In the genomic region with DNA sequence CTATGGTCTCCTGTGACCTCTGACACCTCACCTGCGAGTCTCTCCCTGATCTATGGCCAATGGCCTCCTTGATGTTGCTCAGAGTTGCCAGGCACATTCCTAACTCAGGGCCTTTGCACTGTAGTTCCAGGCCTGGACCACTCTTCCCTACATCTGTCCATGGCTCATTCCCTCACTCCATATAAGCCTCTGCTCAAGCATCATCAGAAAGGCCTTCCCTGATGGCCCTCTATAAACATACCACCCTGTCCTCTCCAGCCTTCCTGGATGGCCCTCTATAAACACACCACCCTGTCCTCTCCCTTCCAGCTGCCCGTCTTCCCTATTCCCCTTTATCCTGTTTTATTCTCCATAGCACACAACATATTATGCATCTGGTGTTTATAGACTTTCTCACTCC, we compare ENCODE assay signal across 19 cellular contexts.
A peak's percentile ranks its signal among the peaks of the same experiment; 100 is the strongest.
DNase-seq lines count a peak whose midpoint lies in the region; ATAC-seq and TF ChIP-seq lines count a peak whose summit lies in the region.
"Had no signal": no experiment of that assay in that cellular context is flagged by ENCODE, and none has a peak within 500 bp of the region (broad histone marks: within the 10 kb centered on the region; RNA-seq: fewer than 3 reads in every experiment).

No MANE protein-coding gene starts in this region.

- H3K4me1 ChIP-seq in CD4-positive, alpha-beta memory T cell (ENCODE audit: insufficient read depth, low read length), result peaks cover 16% of the 10 kb centered on the region

- no peak for DNase-seq in activated naive CD4-positive, alpha-beta T cell treated with anti-CD3 and anti-CD28 coated beads, Interleukin-2, amount 10 ng/mL, durations not matched to agents 7 days and 5 days
- no peak for DNase-seq in activated naive CD4-positive, alpha-beta T cell (lab: John Stamatoyannopoulos, UW)
- no peak for DNase-seq in CD4-positive, alpha-beta memory T cell
- DNase-seq in dedifferentiated amniotic fluid mesenchymal stem cell (ENCODE audit: extremely low spot score), result no peak
- no peak for DNase-seq in DMS153 treated with DMSO at 0.1 percent for 48 hours (lab: John Stamatoyannopoulos, UW; ENCODE audit: unreplicated experiment)
- no peak for DNase-seq in stimulated activated CD4-positive, alpha-beta T cell treated with anti-CD3 and anti-CD28 coated beads, Interleukin-12 subunit alpha, Interleukin-12 subunit beta, amount 100 ng/mL, for 4 hours
- DNase-seq: DMS 273 treated with DMSO at 0.1 percent for 48 hours, H7, KG1, NCI-H1694 treated with DMSO at 0.1 percent for 48 hours, NCI-H2107, NCI-H2227 treated with DMSO at 0.1 percent for 48 hours, NCI-H510A treated with DMSO at 0.1 percent for 48 hours, NCI-H82, SHP77 treated with DMSO at 0.1 percent for 48 hours had no signal

- no peaks in the 10 kb centered on the region for H3K27me3 ChIP-seq in CD4-positive, alpha-beta memory T cell (ENCODE audit: insufficient read depth, low read length)
- H3K27me3 ChIP-seq: BLaER1 had no signal

- no peaks in the 10 kb centered on the region for H3K9me3 ChIP-seq in CD4-positive, alpha-beta memory T cell (ENCODE audit: control insufficient read depth in 1 of 2, low read length in 2 of 2)

- H3K36me3 ChIP-seq in CD4-positive, alpha-beta memory T cell (ENCODE audit: insufficient read depth, low read length), result no peaks in the 10 kb centered on the region
- H3K36me3 ChIP-seq: BLaER1 had no signal

- no peak for ATAC-seq in activated T-helper 17 cell treated with anti-CD3 and anti-CD28 coated beads, Interleukin-2, amount 50 U/mL, for 72 hours (replicated peaks)
- ATAC-seq: HepG2 had no signal

- no peak overlapping the region for H3K4me3 ChIP-seq in CD4-positive, alpha-beta memory T cell (ENCODE audit: low read length in 2 of 2)
- H3K4me3 ChIP-seq: BLaER1 had no signal

- POLR2A ChIA-PET in CD4-positive, alpha-beta memory T cell (lab: Charles Lee; ENCODE audit: partially characterized antibody), result no interaction called here

- peaks cover 18% of the 10 kb centered on the region for H3K27me3 Mint-ChIP-seq in activated naive CD4-positive, alpha-beta T cell treated with anti-CD3 and anti-CD28 coated beads, Interleukin-2, amount 10 ng/mL, durations not matched to agents 7 days and 5 days
- peaks cover 0 to 2% of the 10 kb centered on the region in 2 donors for H3K27me3 Mint-ChIP-seq in CD4-positive, alpha-beta memory T cell
- H3K27me3 Mint-ChIP-seq in activated T-helper 17 cell treated with anti-CD3 and anti-CD28 coated beads, Interleukin-2, amount 50 U/mL, for 72 hours, result no peaks in the 10 kb centered on the region
- peaks cover 6% of the 10 kb centered on the region for H3K27me3 Mint-ChIP-seq in nephron (ENCODE audit: low read depth)

- H3K27ac Mint-ChIP-seq in activated naive CD4-positive, alpha-beta T cell treated with anti-CD3 and anti-CD28 coated beads, Interleukin-2, amount 10 ng/mL, durations not matched to agents 7 days and 5 days, result no peak overlapping the region
- peak overlapping the region in 4 of 7 donors; percentile 5 to 48 (median 22) for H3K27ac Mint-ChIP-seq in CD4-positive, alpha-beta memory T cell
- peak overlapping the region; percentile 4 for H3K27ac Mint-ChIP-seq in activated T-helper 17 cell treated with anti-CD3 and anti-CD28 coated beads, Interleukin-2, amount 50 U/mL, for 72 hours
- H3K27ac Mint-ChIP-seq in nephron, result peak overlapping the region in 1 of 3 experiments; percentile 5

- peaks cover 13% of the 10 kb centered on the region for H3K36me3 Mint-ChIP-seq in activated naive CD4-positive, alpha-beta T cell treated with anti-CD3 and anti-CD28 coated beads, Interleukin-2, amount 10 ng/mL, durations not matched to agents 7 days and 5 days
- peaks cover 3 to 8% of the 10 kb centered on the region in 2 donors for H3K36me3 Mint-ChIP-seq in CD4-positive, alpha-beta memory T cell
- no peaks in the 10 kb centered on the region for H3K36me3 Mint-ChIP-seq in activated T-helper 17 cell treated with anti-CD3 and anti-CD28 coated beads, Interleukin-2, amount 50 U/mL, for 72 hours (ENCODE audit: low read depth)
- H3K36me3 Mint-ChIP-seq in nephron (ENCODE audit: low read depth), result peaks cover 11% of the 10 kb centered on the region

- peaks cover 31% of the 10 kb centered on the region for H3K4me1 Mint-ChIP-seq in activated naive CD4-positive, alpha-beta T cell treated with anti-CD3 and anti-CD28 coated beads, Interleukin-2, amount 10 ng/mL, durations not matched to agents 7 days and 5 days
- H3K4me1 Mint-ChIP-seq in CD4-positive, alpha-beta memory T cell, result peaks cover 12 to 32% (median 13%) of the 10 kb centered on the region in 4 donors
- H3K4me1 Mint-ChIP-seq in activated T-helper 17 cell treated with anti-CD3 and anti-CD28 coated beads, Interleukin-2, amount 50 U/mL, for 72 hours, result peaks cover 8% of the 10 kb centered on the region
- H3K4me1 Mint-ChIP-seq in nephron, result peaks cover 10% of the 10 kb centered on the region

- peaks cover 7% of the 10 kb centered on the region for H3K9me3 Mint-ChIP-seq in activated naive CD4-positive, alpha-beta T cell treated with anti-CD3 and anti-CD28 coated beads, Interleukin-2, amount 10 ng/mL, durations not matched to agents 7 days and 5 days
- H3K9me3 Mint-ChIP-seq in CD4-positive, alpha-beta memory T cell, result peaks cover 0 to 5% (median 0%) of the 10 kb centered on the region in 8 donors
- no peaks in the 10 kb centered on the region for H3K9me3 Mint-ChIP-seq in activated T-helper 17 cell treated with anti-CD3 and anti-CD28 coated beads, Interleukin-2, amount 50 U/mL, for 72 hours
- peaks cover 6% of the 10 kb centered on the region for H3K9me3 Mint-ChIP-seq in nephron

- H3K4me3 Mint-ChIP-seq in activated naive CD4-positive, alpha-beta T cell treated with anti-CD3 and anti-CD28 coated beads, Interleukin-2, amount 10 ng/mL, durations not matched to agents 7 days and 5 days, result peak overlapping the region; percentile 1
- peak overlapping the region in 6 of 8 donors; percentile 10 to 70 (median 41) for H3K4me3 Mint-ChIP-seq in CD4-positive, alpha-beta memory T cell
- H3K4me3 Mint-ChIP-seq in activated T-helper 17 cell treated with anti-CD3 and anti-CD28 coated beads, Interleukin-2, amount 50 U/mL, for 72 hours, result no peak overlapping the region
- H3K4me3 Mint-ChIP-seq in nephron, result peak overlapping the region; percentile 3 to 49 (median 4)

- H3K27ac ChIP-seq in CD4-positive, alpha-beta memory T cell (ENCODE audit: low read depth, low read length), result no peak overlapping the region
- H3K27ac ChIP-seq: BLaER1 had no signal

- intact Hi-C loops in CD4-positive, alpha-beta memory T cell (cut with micrococcal nuclease), result no loop called here

- TF ChIP-seq CTCF in nephron (IDR thresholded peaks at IDR 0.05; ENCODE audit: unreplicated experiment in 3 of 3), result no peak

- CTCF ChIA-PET in activated naive CD4-positive, alpha-beta T cell treated with anti-CD3 and anti-CD28 coated beads, Interleukin-2, amount 10 ng/mL, durations not matched to agents 7 days and 5 days (lab: Charles Lee), result no interaction called here
- CTCF ChIA-PET in CD4-positive, alpha-beta memory T cell (lab: Charles Lee; ENCODE audit: partially characterized antibody), result interaction anchor here (0.9 kb wide), 1 partner anchor 15 kb away, joined by 3 read pairs; no protein-coding TSS in a partner anchor
